In the genomic region with DNA sequence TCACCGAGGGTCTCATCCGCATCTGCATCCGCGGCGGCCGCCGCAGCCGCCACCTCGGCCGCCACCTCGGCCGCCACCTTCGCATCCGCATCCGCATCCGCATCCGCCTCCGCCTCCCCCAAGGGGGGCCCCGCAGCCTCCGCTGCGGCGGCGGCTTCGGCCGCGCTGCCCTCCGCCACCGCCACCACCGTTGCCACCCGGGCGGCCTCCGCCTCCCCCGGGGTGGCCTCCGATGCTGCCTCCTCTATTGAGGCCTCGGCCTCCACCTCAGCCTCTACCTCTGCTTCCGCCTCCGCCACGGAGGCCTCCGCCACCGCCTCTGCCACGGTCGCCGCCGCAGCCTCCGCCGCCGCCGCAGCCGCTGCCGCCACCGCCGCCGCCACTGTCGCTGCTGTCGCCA, we compare ENCODE assay signal across 13 cellular contexts. TPM values are rescaled to one million over a fixed set of nuclear protein-coding genes. Genes with fewer than 3 reads are reported as not detected.
"Had no signal": no experiment of that assay in that cellular context is flagged by ENCODE, and none has a peak within 500 bp of the region (broad histone marks: within the 10 kb centered on the region; RNA-seq: fewer than 3 reads in every experiment).

Gene PABPC1L2A (minus strand): TSS at position 101 of the 400 bp plus-strand sequence. CDS start 126 bp downstream, outside the sequence.

RNA-seq across cellular contexts. Expression of gene PABPC1L2A, which starts in this region (rescaled TPM):
- total RNA-seq: stomach, subcutaneous adipose tissue, suprapubic skin, thoracic aorta, thyroid gland, tibial nerve, transverse colon, upper lobe of left lung, upper lobe of right lung, ureter, urinary bladder, uterus, vagina had no signal
- polyA plus RNA-seq: stomach had no signal
